ENCODE assay signal across 1 cellular context in the genomic region with DNA sequence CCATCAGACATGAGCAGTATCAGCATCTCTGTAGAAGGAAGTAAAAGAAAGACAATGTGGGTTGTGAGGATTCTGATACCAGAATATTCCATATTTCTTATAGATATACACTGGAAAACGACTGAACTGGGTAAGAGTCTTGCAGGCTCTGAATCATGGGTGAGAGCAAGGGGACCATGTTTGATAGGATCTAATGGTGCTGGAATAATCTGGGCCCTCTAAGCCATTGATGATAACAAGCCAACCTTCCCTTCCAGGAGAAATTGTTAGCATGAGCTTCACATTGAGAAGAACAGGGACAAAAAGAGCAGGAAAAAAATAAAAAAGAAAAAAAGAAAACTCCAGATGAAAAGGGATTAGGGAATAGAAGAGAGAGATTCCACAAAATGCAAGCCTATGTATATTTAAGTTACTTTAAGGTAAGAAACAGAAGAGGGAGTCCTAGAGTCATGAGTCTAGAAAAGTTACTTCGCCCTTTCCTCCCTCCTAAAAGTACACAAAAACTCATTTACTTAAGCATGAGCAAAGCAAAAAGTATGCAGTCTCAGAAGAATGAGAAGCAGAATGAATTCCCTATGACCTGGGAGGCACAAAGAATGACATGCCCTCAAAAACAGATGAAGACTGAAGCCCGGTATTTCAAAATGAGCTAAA.
TF ChIP-seq lines count a peak whose summit lies in the region.

No MANE protein-coding gene starts in this region.

TF ChIP-seq in GM23338, 12 proteins besides CTCF, POLR2A, EP300 and RAD21 (continued from another document):
- TF ChIP-seq, protein P1, sequence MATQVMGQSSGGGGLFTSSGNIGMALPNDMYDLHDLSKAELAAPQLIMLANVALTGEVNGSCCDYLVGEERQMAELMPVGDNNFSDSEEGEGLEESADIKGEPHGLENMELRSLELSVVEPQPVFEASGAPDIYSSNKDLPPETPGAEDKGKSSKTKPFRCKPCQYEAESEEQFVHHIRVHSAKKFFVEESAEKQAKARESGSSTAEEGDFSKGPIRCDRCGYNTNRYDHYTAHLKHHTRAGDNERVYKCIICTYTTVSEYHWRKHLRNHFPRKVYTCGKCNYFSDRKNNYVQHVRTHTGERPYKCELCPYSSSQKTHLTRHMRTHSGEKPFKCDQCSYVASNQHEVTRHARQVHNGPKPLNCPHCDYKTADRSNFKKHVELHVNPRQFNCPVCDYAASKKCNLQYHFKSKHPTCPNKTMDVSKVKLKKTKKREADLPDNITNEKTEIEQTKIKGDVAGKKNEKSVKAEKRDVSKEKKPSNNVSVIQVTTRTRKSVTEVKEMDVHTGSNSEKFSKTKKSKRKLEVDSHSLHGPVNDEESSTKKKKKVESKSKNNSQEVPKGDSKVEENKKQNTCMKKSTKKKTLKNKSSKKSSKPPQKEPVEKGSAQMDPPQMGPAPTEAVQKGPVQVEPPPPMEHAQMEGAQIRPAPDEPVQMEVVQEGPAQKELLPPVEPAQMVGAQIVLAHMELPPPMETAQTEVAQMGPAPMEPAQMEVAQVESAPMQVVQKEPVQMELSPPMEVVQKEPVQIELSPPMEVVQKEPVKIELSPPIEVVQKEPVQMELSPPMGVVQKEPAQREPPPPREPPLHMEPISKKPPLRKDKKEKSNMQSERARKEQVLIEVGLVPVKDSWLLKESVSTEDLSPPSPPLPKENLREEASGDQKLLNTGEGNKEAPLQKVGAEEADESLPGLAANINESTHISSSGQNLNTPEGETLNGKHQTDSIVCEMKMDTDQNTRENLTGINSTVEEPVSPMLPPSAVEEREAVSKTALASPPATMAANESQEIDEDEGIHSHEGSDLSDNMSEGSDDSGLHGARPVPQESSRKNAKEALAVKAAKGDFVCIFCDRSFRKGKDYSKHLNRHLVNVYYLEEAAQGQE (IDR thresholded peaks at IDR 0.05; ENCODE audit: unreplicated experiment), result no peak
